Comparison of ENCODE assay signal across 8 cellular contexts in genomic region chr20:60262967-60263603, GRCh38.
DNase-seq lines count a peak whose midpoint lies in the region; ATAC-seq, FAIRE-seq and TF ChIP-seq lines count a peak whose summit lies in the region.

No MANE protein-coding gene starts in this region.

- H3K4me1 ChIP-seq in BE2C (no peaks in the 10 kb centered on the region), astrocyte (ENCODE audit: insufficient read depth, low read length) (no peaks in the 10 kb centered on the region), thyroid gland (no peaks in the 10 kb centered on the region)

- H3K36me3 Mint-ChIP-seq in astrocyte (ENCODE audit: low read depth, unreplicated experiment) = no peaks in the 10 kb centered on the region

- 22 to 35% methylated on average over 4 of the region's 4 CpGs for WGBS in thyroid gland, 2 donors

- H3K27me3 ChIP-seq in BE2C (no peaks in the 10 kb centered on the region), astrocyte (ENCODE audit: insufficient read depth, low read length) (no peaks in the 10 kb centered on the region), thyroid gland (no peaks in the 10 kb centered on the region)

- DNase-seq in BE2C (peak; percentile 20), HFF-Myc (ENCODE audit: extremely low read depth, low read depth) (no peak), T follicular helper cell (ENCODE audit: low read depth) (peak; percentile 21), astrocyte (ENCODE audit: low read depth) (no peak), myocyte (ENCODE audit: low read depth) (peak; percentile 31), thyroid gland (peak in 1 of 2 donors; percentile 9), DMS114 treated with DMSO at 0.1 percent for 48 hours (lab: John Stamatoyannopoulos, UW; ENCODE audit: unreplicated experiment) (no peak)

- no peaks in the 10 kb centered on the region for H4K20me1 ChIP-seq in astrocyte (ENCODE audit: insufficient read depth, low read length)

- intact Hi-C loops in thyroid gland (cut with DNase I) = no loop called here

- H3K4me2 ChIP-seq in astrocyte (ENCODE audit: low read length) = no peak overlapping the region

- no peak for TF ChIP-seq POLR2A in thyroid gland (IDR thresholded peaks at IDR 0.05)

- no peak overlapping the region for H3K9ac ChIP-seq in astrocyte (ENCODE audit: low read length)

- H3K27me3 Mint-ChIP-seq in astrocyte (ENCODE audit: low read depth, unreplicated experiment) = peaks cover 36% of the 10 kb centered on the region

- H3K9me3 ChIP-seq in BE2C (peaks cover 3% of the 10 kb centered on the region; the same call in 1 of the 2 replicates), astrocyte (ENCODE audit: insufficient read depth, low read depth, low read length) (no peaks in the 10 kb centered on the region), thyroid gland (no peaks in the 10 kb centered on the region)

- TF ChIP-seq CTCF in BE2C (IDR thresholded peaks at IDR 0.05; ENCODE audit: low read depth, low read length) (peak; percentile 62), HFF-Myc (IDR thresholded peaks at IDR 0.05; ENCODE audit: low read depth, low read length, missing control alignments) (peak; percentile 88), astrocyte (IDR thresholded peaks at IDR 0.05; ENCODE audit: insufficient read depth, low read depth, low read length) (peak; percentile 49), thyroid gland (IDR thresholded peaks at IDR 0.05) (peak in 4 of 6 experiments; percentile 7 to 47 (median 23))

- no peak overlapping the region for H2AFZ ChIP-seq in astrocyte (ENCODE audit: low read depth, low read length)

- no peaks in the 10 kb centered on the region for H3K9me3 Mint-ChIP-seq in astrocyte (ENCODE audit: unreplicated experiment)

- ATAC-seq in HG03432 (IDR thresholded peaks at IDR 0.05; ENCODE audit: unreplicated experiment) = no peak

- FAIRE-seq in astrocyte (lab: Jason Lieb, UNC) = no peak

- no peaks in the 10 kb centered on the region for H3K36me3 ChIP-seq in BE2C
- no peaks in the 10 kb centered on the region for H3K36me3 ChIP-seq in astrocyte (ENCODE audit: insufficient read depth, low read length)
- H3K36me3 ChIP-seq in thyroid gland = no peaks in the 10 kb centered on the region

- no peak overlapping the region for H3K4me3 ChIP-seq in BE2C (ENCODE audit: low read depth, low read length)
- H3K4me3 ChIP-seq in HFF-Myc (replicated peaks; ENCODE audit: low read depth, low read length) = no peak overlapping the region
- H3K4me3 ChIP-seq in astrocyte (ENCODE audit: insufficient read depth, low read depth, low read length) = no peak overlapping the region
- H3K4me3 ChIP-seq in thyroid gland (replicated peaks in 1 of 3) = no peak overlapping the region

- H3K4me3 Mint-ChIP-seq in astrocyte (ENCODE audit: unreplicated experiment) = no peak overlapping the region

- no peak overlapping the region for H3K27ac Mint-ChIP-seq in astrocyte (ENCODE audit: unreplicated experiment)

- H3K79me2 ChIP-seq in astrocyte (ENCODE audit: insufficient read depth, low read length) = no peaks in the 10 kb centered on the region

- no peaks in the 10 kb centered on the region for H3K4me1 Mint-ChIP-seq in astrocyte (ENCODE audit: low read depth, unreplicated experiment)

- no peak overlapping the region for H3K27ac ChIP-seq in astrocyte (ENCODE audit: low read depth, low read length)
- no peak overlapping the region for H3K27ac ChIP-seq in thyroid gland

Comparison
In these comparisons a context has a peak if more than half of its experiments do, and no peak if none do; other contexts are left out.
1. DNase-seq: peak in BE2C (single experiment), T follicular helper cell (single experiment) and myocyte (single experiment); none in HFF-Myc (single experiment), astrocyte (single experiment) and DMS114 treated with DMSO at 0.1 percent for 48 hours (single experiment).
2. CTCF ChIP-seq: peak in every context shown above with its lines; median percentile 88 in HFF-Myc; 62 in BE2C; 49 in astrocyte; 23 in thyroid gland.